Comparison of ENCODE assay signal across 8 cellular contexts in genomic region chr1:156193208-156193487, GRCh38. TPM values are rescaled to one million over a fixed set of nuclear protein-coding genes. Genes with fewer than 3 reads are reported as not detected.
DNase-seq lines count a peak whose midpoint lies in the region; ATAC-seq and TF ChIP-seq lines count a peak whose summit lies in the region.

No MANE protein-coding gene starts in this region.

- no peak for TF ChIP-seq CTCF in breast epithelium (IDR thresholded peaks at IDR 0.05)

- H3K9me3 ChIP-seq in breast epithelium, result no peaks in the 10 kb centered on the region
- no peaks in the 10 kb centered on the region for H3K9me3 ChIP-seq in mucosa of stomach (ENCODE audit: control insufficient read depth, low read length)

- TF ChIP-seq POLR2A in breast epithelium (IDR thresholded peaks at IDR 0.05), result no peak

- H3K9ac ChIP-seq in mucosa of stomach (ENCODE audit: low read length), result peak overlapping the region; percentile 65

- H3K27me3 ChIP-seq in breast epithelium, result no peaks in the 10 kb centered on the region
- no peaks in the 10 kb centered on the region for H3K27me3 ChIP-seq in mucosa of stomach (ENCODE audit: control insufficient read depth, insufficient read depth, low read length)

- no peak for DNase-seq in stimulated activated naive CD8-positive, alpha-beta T cell treated with anti-CD3 and anti-CD28 coated beads, Interleukin-15, Interleukin-2, amounts not matched to agents 100 U/mL and 50 U/mL, for 24 hours
- no peak for DNase-seq in breast epithelium (ENCODE audit: low spot score in 2 of 2)
- DNase-seq in DMS 273 treated with DMSO at 0.1 percent for 48 hours (lab: John Stamatoyannopoulos, UW), result no peak
- DNase-seq in DMS114 treated with DMSO at 0.1 percent for 48 hours (lab: John Stamatoyannopoulos, UW; ENCODE audit: unreplicated experiment), result no peak
- DNase-seq in OCI-M2 (lab: John Stamatoyannopoulos, UW; ENCODE audit: unreplicated experiment), result no peak

- H3K36me3 ChIP-seq in breast epithelium (no peaks in the 10 kb centered on the region), mucosa of stomach (ENCODE audit: control insufficient read depth, insufficient read depth, low read length) (no peaks in the 10 kb centered on the region)

- peaks cover 62% of the 10 kb centered on the region for H3K4me1 Mint-ChIP-seq in stimulated activated naive CD8-positive, alpha-beta T cell treated with anti-CD3 and anti-CD28 coated beads, Interleukin-15, Interleukin-2, amounts not matched to agents 100 ng/mL and 50 ng/mL, for 24 hours (ENCODE audit: low read depth)

- H3K36me3 Mint-ChIP-seq in stimulated activated naive CD8-positive, alpha-beta T cell treated with anti-CD3 and anti-CD28 coated beads, Interleukin-15, Interleukin-2, amounts not matched to agents 100 ng/mL and 50 ng/mL, for 24 hours (ENCODE audit: low read depth), result peaks cover 38% of the 10 kb centered on the region

- no peaks in the 10 kb centered on the region for H3K9me3 Mint-ChIP-seq in stimulated activated naive CD8-positive, alpha-beta T cell treated with anti-CD3 and anti-CD28 coated beads, Interleukin-15, Interleukin-2, amounts not matched to agents 100 ng/mL and 50 ng/mL, for 24 hours

- ATAC-seq in stimulated activated naive CD8-positive, alpha-beta T cell treated with anti-CD3 and anti-CD28 coated beads, Interleukin-15, Interleukin-2, amounts not matched to agents 100 U/mL and 50 U/mL, for 24 hours, result no peak
- ATAC-seq in GM21737 (IDR thresholded peaks at IDR 0.05; ENCODE audit: unreplicated experiment), result no peak

- H3K27ac Mint-ChIP-seq in stimulated activated naive CD8-positive, alpha-beta T cell treated with anti-CD3 and anti-CD28 coated beads, Interleukin-15, Interleukin-2, amounts not matched to agents 100 ng/mL and 50 ng/mL, for 24 hours, result peak overlapping the region; percentile 94

- peak overlapping the region; percentile 100 for H3K4me3 Mint-ChIP-seq in stimulated activated naive CD8-positive, alpha-beta T cell treated with anti-CD3 and anti-CD28 coated beads, Interleukin-15, Interleukin-2, amounts not matched to agents 100 ng/mL and 50 ng/mL, for 24 hours

- H3K4me3 ChIP-seq in breast epithelium (peak overlapping the region; percentile 74 to 93 (median 82)), mucosa of stomach (ENCODE audit: low read length) (peak overlapping the region; percentile 95)

- H3K4me1 ChIP-seq in breast epithelium (no peaks in the 10 kb centered on the region), mucosa of stomach (ENCODE audit: control insufficient read depth, insufficient read depth, low read length) (peaks cover 6% of the 10 kb centered on the region)

- H3K27me3 Mint-ChIP-seq in stimulated activated naive CD8-positive, alpha-beta T cell treated with anti-CD3 and anti-CD28 coated beads, Interleukin-15, Interleukin-2, amounts not matched to agents 100 ng/mL and 50 ng/mL, for 24 hours, result no peaks in the 10 kb centered on the region

- peak overlapping the region; percentile 78 to 85 for H3K27ac ChIP-seq in breast epithelium

- intact Hi-C loops in breast epithelium (cut with DNase I; ENCODE audit: low total_unique reads), result no loop called here

RNA-seq across cellular contexts. Expression of gene SLC25A44, which starts 0.8 kb away (rescaled TPM):
- total RNA-seq in breast epithelium, result 10 to 100 TPM; 10.7 to 23.7 (median 13.8) TPM

RNA-seq across cellular contexts. Expression of gene PMF1, which starts 19.7 kb away (rescaled TPM):
- 10 to 100 TPM; 41.4 to 75.2 (median 60.3) TPM for total RNA-seq in breast epithelium

RNA-seq across cellular contexts. Expression of gene SEMA4A, which starts 39.8 kb away (rescaled TPM):
- 10 to 100 TPM in 1 of 3 donors, 1 to 10 TPM in 2; 1.4 to 21.5 (median 9.2) TPM for total RNA-seq in breast epithelium

RNA-seq across cellular contexts. Expression of gene BGLAP, which starts 48.8 kb away (rescaled TPM):
- total RNA-seq in breast epithelium, result 1 to 10 TPM in 1 of 3 donors, under 1 TPM in 2; 0.32 to 2.9 (median 0.98) TPM

RNA-seq across cellular contexts. Expression of gene PAQR6, which starts 54.7 kb away (rescaled TPM):
- 1 to 10 TPM; 1.8 to 3.9 (median 2.5) TPM for total RNA-seq in breast epithelium
